11 cellular contexts compared by ENCODE assay signal in the genomic region with DNA sequence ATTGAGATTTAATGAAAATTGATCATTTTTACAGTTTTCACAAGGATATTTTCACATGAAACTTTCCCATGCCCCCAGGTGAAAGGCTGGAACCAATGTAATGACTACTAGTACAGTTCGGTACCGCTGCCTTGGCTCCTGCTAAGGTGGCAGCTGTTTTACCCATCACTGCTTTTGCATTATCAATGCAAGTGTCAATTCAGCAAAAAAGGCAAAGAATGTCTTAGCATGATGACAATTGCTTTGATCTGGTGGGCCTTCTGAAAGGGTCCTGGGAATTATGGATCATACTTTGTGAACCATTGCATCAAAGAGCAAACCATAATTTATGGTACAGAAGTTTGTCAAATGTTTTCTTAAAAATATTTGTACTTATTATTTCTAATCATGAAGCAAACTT.
"Had no signal": no experiment of that assay in that cellular context is flagged by ENCODE, and none has a peak within 500 bp of the region (broad histone marks: within the 10 kb centered on the region; RNA-seq: fewer than 3 reads in every experiment).

No MANE protein-coding gene starts in this region.

- H2AFZ ChIP-seq: GM23248, GM23338 had no signal

- H3K4me3 ChIP-seq: GM23248, GM23338, HAP-1 had no signal

- H3K9me3 ChIP-seq: HAP-1 had no signal

- H3K27ac ChIP-seq: GM23248 had no signal

- H3K9ac ChIP-seq: GM23248 had no signal

- FAIRE-seq: H1, H54 had no signal

- ATAC-seq: GM23338, HCT116 had no signal

- DNase-seq: GM23248, GOT3, H7, H9, HCEC 1CT, HFFc6 had no signal

- H3K4me2 ChIP-seq: GM23338 had no signal

- H3K4me1 ChIP-seq: HAP-1 had no signal

- H3K36me3 ChIP-seq: HAP-1 had no signal
